In the genomic region with DNA sequence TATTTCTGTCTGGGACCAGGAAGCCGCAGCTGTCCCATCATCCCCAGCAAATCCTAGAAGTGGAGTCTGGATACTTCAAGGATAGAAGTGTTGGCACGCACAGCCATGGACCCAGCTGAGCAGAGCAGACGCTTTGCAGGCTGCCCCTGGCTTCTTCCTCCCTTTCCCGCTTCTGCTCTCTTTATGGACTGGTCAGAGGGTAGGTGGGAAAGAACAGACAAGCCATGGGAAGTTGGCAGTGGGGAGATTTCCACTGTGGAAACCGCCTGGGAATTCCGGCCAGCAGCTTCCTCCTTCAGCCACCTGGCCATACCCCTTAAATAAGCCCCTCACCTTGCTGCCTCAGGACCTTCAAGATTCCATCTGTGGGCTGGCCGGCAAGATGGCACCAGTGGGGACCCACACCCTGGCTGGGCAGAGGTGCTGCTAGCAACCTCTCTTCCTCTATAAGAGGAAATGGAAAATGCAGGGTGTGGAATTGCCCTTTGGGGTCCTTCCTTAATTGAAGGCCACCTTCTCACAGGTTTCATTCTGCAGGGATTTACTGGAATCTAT, we compare ENCODE assay signal across 19 cellular contexts. TPM values are rescaled to one million over a fixed set of nuclear protein-coding genes. Genes with fewer than 3 reads are reported as not detected.
A peak's percentile ranks its signal among the peaks of the same experiment; 100 is the strongest.
DNase-seq lines count a peak whose midpoint lies in the region; ATAC-seq and TF ChIP-seq lines count a peak whose summit lies in the region.
"Had no signal": no experiment of that assay in that cellular context is flagged by ENCODE, and none has a peak within 500 bp of the region (broad histone marks: within the 10 kb centered on the region; RNA-seq: fewer than 3 reads in every experiment).

No MANE protein-coding gene starts in this region.

- H3K4me1 Mint-ChIP-seq in T-helper 17 cell = peaks cover 11% of the 10 kb centered on the region

- no peak overlapping the region for H3K4me3 ChIP-seq in cardiac muscle cell
- H3K4me3 ChIP-seq: SJCRH30 had no signal

- H3K27me3 Mint-ChIP-seq in T-helper 17 cell = no peaks in the 10 kb centered on the region

- H3K36me3 ChIP-seq in cardiac muscle cell = peaks cover 31% of the 10 kb centered on the region

- H3K4me1 ChIP-seq in cardiac muscle cell (ENCODE audit: low read depth) = peaks cover 17% of the 10 kb centered on the region
- H3K4me1 ChIP-seq: SJCRH30 had no signal

- H3K36me3 Mint-ChIP-seq in T-helper 17 cell (ENCODE audit: low read depth) = peaks cover 6% of the 10 kb centered on the region

- H3K4me3 Mint-ChIP-seq in T-helper 17 cell = peak overlapping the region; percentile 12

- H3K27ac ChIP-seq in cardiac muscle cell = peak overlapping the region; percentile 53
- H3K27ac ChIP-seq: KMS-11, SJCRH30 had no signal

- TF ChIP-seq CTCF in cardiac muscle cell (IDR thresholded peaks at IDR 0.05; ENCODE audit: low read depth, low read length) = no peak
- no peak for TF ChIP-seq CTCF in GM20000 (IDR thresholded peaks at IDR 0.05; ENCODE audit: extremely low read depth, missing control alignments)

- no peaks in the 10 kb centered on the region for H3K27me3 ChIP-seq in cardiac muscle cell
- H3K27me3 ChIP-seq: SJCRH30 had no signal

- H3K27ac Mint-ChIP-seq in T-helper 17 cell = peak overlapping the region; percentile 86

- intact Hi-C loops in Right ventricle myocardium inferior (cut with DNase I) = no loop called here

- ATAC-seq in Right ventricle myocardium inferior (no peak), T-helper 17 cell (no peak), GM18511 (IDR thresholded peaks at IDR 0.05; ENCODE audit: unreplicated experiment) (no peak)
- ATAC-seq: HepG2 had no signal

- DNase-seq in cardiac muscle cell (ENCODE audit: low read depth in 1 of 2, low spot score in 1 of 2) (no peak), Right ventricle myocardium inferior (ENCODE audit: missing footprints) (no peak), T-helper 17 cell (no peak), islet precursor cell (peak; percentile 42), NCI-H1930 (lab: John Stamatoyannopoulos, UW) (no peak), GM20000 (ENCODE audit: low spot score) (no peak)
- DNase-seq in stimulated activated CD8-positive, alpha-beta memory T cell treated with anti-CD3 and anti-CD28 coated beads, Interleukin-4, amount 100 ng/mL, for 48 hours = peak; percentile 16
- DNase-seq: DMS53, GOT3, NCI-H1436, NCI-H2081, NCI-H748 treated with DMSO at 0.1 percent for 48 hours, RPMI8226, SJCRH30 had no signal

- H3K9me3 ChIP-seq in cardiac muscle cell (ENCODE audit: low read depth) = no peaks in the 10 kb centered on the region
- H3K9me3 ChIP-seq in T-helper 17 cell (ENCODE audit: control insufficient read depth, low read length, poor library complexity, severe bottlenecking) = no peaks in the 10 kb centered on the region
- H3K9me3 ChIP-seq: SJCRH30 had no signal

RNA-seq across cellular contexts. Expression of gene OTUB2, which starts 20.6 kb away (rescaled TPM):
- total RNA-seq in cardiac muscle cell (2.4 and 4.1 TPM in 2 replicates), Right ventricle myocardium inferior (0.35 TPM), T-helper 17 cell (under 1 TPM; 0.12 to 0.37 TPM)
- polyA plus RNA-seq in cardiac muscle cell = 4.3 and 4.4 TPM in 2 replicates

RNA-seq across cellular contexts. Expression of gene DDX24, which starts 34.2 kb away (rescaled TPM):
- 167 and 188 TPM in 2 replicates for total RNA-seq in cardiac muscle cell
- polyA plus RNA-seq in cardiac muscle cell = 227 and 272 TPM in 2 replicates
- 187 TPM for total RNA-seq in Right ventricle myocardium inferior
- total RNA-seq in T-helper 17 cell = 100 to 1,000 TPM; 478 to 531 TPM

RNA-seq across cellular contexts. Expression of gene IFI27L1, which starts 34.3 kb away (rescaled TPM):
- total RNA-seq in cardiac muscle cell (70.1 and 75.5 TPM in 2 replicates), Right ventricle myocardium inferior (10.7 TPM), T-helper 17 cell (10 to 100 TPM in 1 of 2 donors, 1 to 10 TPM in 1; 9.3 to 12.1 TPM)
- 95.4 and 111 TPM in 2 replicates for polyA plus RNA-seq in cardiac muscle cell

RNA-seq across cellular contexts. Expression of gene CCDC197, which starts 49.7 kb away (rescaled TPM):
- total RNA-seq in cardiac muscle cell (not detected in 2 replicates), Right ventricle myocardium inferior (0.84 TPM), T-helper 17 cell (not detected)
- polyA plus RNA-seq in cardiac muscle cell = 0.21 TPM in 1 of 2 replicates, not detected in the other
- total RNA-seq: M059J, NCI-H460, SJCRH30 had no signal

Comparison
In these comparisons a context has a peak if more than half of its experiments do, and no peak if none do; other contexts are left out.
1. DNase-seq: peak in islet precursor cell (single experiment) and stimulated activated CD8-positive, alpha-beta memory T cell treated with anti-CD3 and anti-CD28 coated beads, Interleukin-4, amount 100 ng/mL, for 48 hours (single experiment); none in cardiac muscle cell (0 of 2), Right ventricle myocardium inferior (single experiment), T-helper 17 cell (0 of 3), NCI-H1930 (0 of 2) and GM20000 (single experiment).